In genomic region chr12:114605918-114606317, GRCh38 we compare ENCODE assay signal across 34 cellular contexts.
DNase-seq lines count a peak whose midpoint lies in the region; ATAC-seq, FAIRE-seq and TF ChIP-seq lines count a peak whose summit lies in the region.
"Had no signal": no experiment of that assay in that cellular context is flagged by ENCODE, and none has a peak within 500 bp of the region (broad histone marks: within the 10 kb centered on the region; RNA-seq: fewer than 3 reads in every experiment).

No MANE protein-coding gene starts in this region.

- H3K23ac ChIP-seq in H1 (ENCODE audit: insufficient read length) = no peak overlapping the region

- H2AK5ac ChIP-seq in H1 (ENCODE audit: low read depth, low read length) = no peak overlapping the region

- H3K9me3 ChIP-seq in HepG2 (ENCODE audit: low read length) (peaks cover 2% of the 10 kb centered on the region; the same call in 1 of the 2 replicates), right lobe of liver (no peaks in the 10 kb centered on the region), A549 (peaks cover under 1% of the 10 kb centered on the region; the same call in 1 of the 3 replicates), K562 (replicated peaks; ENCODE audit: control insufficient read depth, insufficient read depth, low read depth, low read length) (no peaks in the 10 kb centered on the region), H1 (ENCODE audit: insufficient read depth in 2 of 2, low read depth in 1 of 2, low read length in 1 of 2) (peaks cover 5 to 6% of the 10 kb centered on the region in 2 experiments; a peak in 2 of 4 replicates), sigmoid colon (no peaks in the 10 kb centered on the region)
- H3K9me3 ChIP-seq: BE2C had no signal

- no peak overlapping the region for H2BK120ac ChIP-seq in H1 (replicated peaks; ENCODE audit: low read depth, low read length)

- H3K4me3 ChIP-seq in HepG2 (replicated peaks in 1 of 3; ENCODE audit: insufficient read depth in 1 of 3, low read depth in 2 of 3, low read length in 3 of 3) = no peak overlapping the region
- H3K4me3 ChIP-seq in right lobe of liver = no peak overlapping the region
- no peak overlapping the region for H3K4me3 ChIP-seq in A549
- no peak overlapping the region for H3K4me3 ChIP-seq in K562
- H3K4me3 ChIP-seq in H1 (ENCODE audit: extremely low read depth in 1 of 4, insufficient read depth in 2 of 4, low read depth in 3 of 4, low read length in 4 of 4) = no peak overlapping the region
- no peak overlapping the region for H3K4me3 ChIP-seq in sigmoid colon
- H3K4me3 ChIP-seq: BLaER1; BLaER1 treated with 17β-estradiol and CSF1 and Interleukin-3, amounts not matched to agents 10 nM and 100 nM had no signal

- FAIRE-seq in HepG2 (lab: Jason Lieb, UNC) (no peak), A549 (lab: Jason Lieb, UNC) (no peak), K562 (lab: Jason Lieb, UNC) (no peak), H1 (lab: Jason Lieb, UNC) (no peak)
- FAIRE-seq: A204.1, D721Med had no signal

- no peaks in the 10 kb centered on the region for H3K27me3 ChIP-seq in HepG2 (ENCODE audit: control insufficient read depth in 1 of 2, insufficient read depth in 2 of 2, low read length in 2 of 2)
- no peaks in the 10 kb centered on the region for H3K27me3 ChIP-seq in right lobe of liver
- peaks cover 0 to 4% of the 10 kb centered on the region in 2 experiments; a peak in 1 of 5 replicates for H3K27me3 ChIP-seq in K562 (ENCODE audit: control insufficient read depth in 2 of 2, insufficient read depth in 2 of 2, low read length in 2 of 2)
- no peaks in the 10 kb centered on the region for H3K27me3 ChIP-seq in H1 (replicated peaks in 1 of 4; ENCODE audit: control insufficient read depth in 3 of 4, extremely low read depth in 1 of 4, insufficient read depth in 3 of 4, low read length in 3 of 4)
- no peaks in the 10 kb centered on the region for H3K27me3 ChIP-seq in sigmoid colon
- H3K27me3 ChIP-seq: BLaER1; BLaER1 treated with 17β-estradiol and CSF1 and Interleukin-3, amounts not matched to agents 10 nM and 100 nM had no signal

- H2BK15ac ChIP-seq in H1 (ENCODE audit: low read length) = no peak overlapping the region

- H3K9ac ChIP-seq in HepG2 (ENCODE audit: insufficient read depth, low read depth, low read length) (no peak overlapping the region), K562 (ENCODE audit: insufficient read depth in 1 of 2, low read depth in 2 of 2, low read length in 2 of 2) (no peak overlapping the region), H1 (replicated peaks in 1 of 4; ENCODE audit: extremely low read depth in 1 of 4, low read depth in 3 of 4, low read length in 3 of 4) (no peak overlapping the region)
- H3K9ac ChIP-seq: BLaER1; BLaER1 treated with 17β-estradiol and CSF1 and Interleukin-3, amounts not matched to agents 10 nM and 100 nM had no signal

- H2BK5ac ChIP-seq in H1 (ENCODE audit: low read depth, low read length) = no peak overlapping the region

- no peak for TF ChIP-seq RAD21 in HepG2 (CRISPR knock-in tag; IDR thresholded peaks at IDR 0.05)
- TF ChIP-seq RAD21 in A549 (conservative IDR thresholded peaks at IDR 0.05 in 1 of 2, IDR thresholded peaks at IDR 0.05 in 1 of 2) = no peak
- TF ChIP-seq RAD21 in K562 (CRISPR knock-in tag; conservative IDR thresholded peaks at IDR 0.05 in 1 of 2, IDR thresholded peaks at IDR 0.05 in 1 of 2) = no peak
- no peak for TF ChIP-seq RAD21 in H1 (IDR thresholded peaks at IDR 0.05 in 1 of 2, conservative IDR thresholded peaks at IDR 0.05 in 1 of 2; ENCODE audit: low read depth in 2 of 2, low read length in 2 of 2)

- H3K79me2 ChIP-seq in HepG2 (ENCODE audit: insufficient read depth, low read length) (no peaks in the 10 kb centered on the region), K562 (ENCODE audit: control insufficient read depth, insufficient read depth, low read length) (no peaks in the 10 kb centered on the region), H1 (ENCODE audit: control insufficient read depth in 1 of 2, insufficient read depth in 2 of 2, low read length in 2 of 2) (no peaks in the 10 kb centered on the region)

- H2BK12ac ChIP-seq in H1 (ENCODE audit: low read depth, low read length) = no peak overlapping the region

- H3K36me3 ChIP-seq in HepG2 (replicated peaks in 1 of 2; ENCODE audit: control insufficient read depth in 1 of 2, insufficient read depth in 2 of 2, low read length in 2 of 2) (no peaks in the 10 kb centered on the region), right lobe of liver (no peaks in the 10 kb centered on the region), K562 (ENCODE audit: control insufficient read depth, insufficient read depth, low read length) (no peaks in the 10 kb centered on the region), H1 (ENCODE audit: control insufficient read depth in 2 of 4, insufficient read depth in 4 of 4, low read length in 3 of 4) (no peaks in the 10 kb centered on the region), sigmoid colon (no peaks in the 10 kb centered on the region)
- H3K36me3 ChIP-seq: BE2C; BLaER1; BLaER1 treated with 17β-estradiol and CSF1 and Interleukin-3, amounts not matched to agents 10 nM and 100 nM had no signal

- BruUV-seq in HepG2 (replicated peaks; lab: Mats Ljungman, UMichigan) (no TSS peak), K562 (replicated peaks; lab: Mats Ljungman, UMichigan) (no TSS peak)

- TF ChIP-seq CTCF in HepG2 (CRISPR knock-in tag; IDR thresholded peaks at IDR 0.05) = no peak
- no peak for TF ChIP-seq CTCF in right lobe of liver (IDR thresholded peaks at IDR 0.05)
- no peak for TF ChIP-seq CTCF in A549 (IDR thresholded peaks at IDR 0.05)
- no peak for TF ChIP-seq CTCF in K562 (IDR thresholded peaks at IDR 0.05 in 2 of 3, conservative IDR thresholded peaks at IDR 0.05 in 1 of 3; ENCODE audit: insufficient read depth in 2 of 3, low read depth in 1 of 3, low read length in 3 of 3)
- no peak for TF ChIP-seq CTCF in H1 (IDR thresholded peaks at IDR 0.05; ENCODE audit: control extremely low read depth in 1 of 3, insufficient read depth in 1 of 3, low read depth in 1 of 3, low read length in 3 of 3)
- no peak for TF ChIP-seq CTCF in GM10248 (IDR thresholded peaks at IDR 0.05; ENCODE audit: control extremely low read depth, extremely low read depth, low read depth, missing control alignments)
- no peak for TF ChIP-seq CTCF in sigmoid colon (IDR thresholded peaks at IDR 0.05)

- TF ChIP-seq POLR2A in HepG2 (IDR thresholded peaks at IDR 0.05; ENCODE audit: insufficient read depth in 1 of 2, low read depth in 2 of 2, low read length in 2 of 2) (no peak), right lobe of liver (IDR thresholded peaks at IDR 0.05) (no peak), A549 (IDR thresholded peaks at IDR 0.05; ENCODE audit: low read length) (no peak), K562 (conservative IDR thresholded peaks at IDR 0.05) (no peak), H1 (IDR thresholded peaks at IDR 0.05; ENCODE audit: control extremely low read depth in 1 of 2, low read depth in 2 of 2, low read length in 2 of 2) (no peak), sigmoid colon (IDR thresholded peaks at IDR 0.05) (no peak)

- CTCF ChIA-PET in HepG2 (lab: Yijun Ruan, JAX; ENCODE audit: low intra/inter-chr PET ratio, low total read pairs) (no interaction called here), A549 (lab: Yijun Ruan, JAX) (interaction anchor here (1.0 kb wide), 1 partner anchor 1342 kb away, joined by 3 read pairs; no protein-coding TSS in a partner anchor), K562 (lab: Yijun Ruan, JAX; ENCODE audit: low intra/inter-chr PET ratio) (no interaction called here), H1 (lab: Charles Lee; ENCODE audit: partially characterized antibody) (interaction anchor here (0.8 to 1.2 kb wide), 2 partner anchors 16 to 97 kb away, joined by 3 to 4 read pairs; no protein-coding TSS in a partner anchor), GM10248 (lab: Yijun Ruan, JAX) (no interaction called here)

- H3K23me2 ChIP-seq in H1 (ENCODE audit: low read depth, low read length) = no peaks in the 10 kb centered on the region

- intact Hi-C loops in HepG2 (cut with micrococcal nuclease; ENCODE audit: unreplicated experiment) (no loop called here), right lobe of liver (cut with DNase I) (no loop called here), K562 (cut with micrococcal nuclease) (no loop called here), sigmoid colon (cut with DNase I) (no loop called here)

- H3K9me1 ChIP-seq in K562 (ENCODE audit: control insufficient read depth, insufficient read depth, low read length) = no peaks in the 10 kb centered on the region

- no peak overlapping the region for H3K27ac ChIP-seq in HepG2 (ENCODE audit: extremely low read length, insufficient read depth, low read length)
- H3K27ac ChIP-seq in right lobe of liver = no peak overlapping the region
- no peak overlapping the region for H3K27ac ChIP-seq in A549
- H3K27ac ChIP-seq in K562 (ENCODE audit: extremely low read depth, low read depth, low read length) = no peak overlapping the region
- H3K27ac ChIP-seq in H1 (ENCODE audit: low read depth, low read length) = no peak overlapping the region
- no peak overlapping the region for H3K27ac ChIP-seq in sigmoid colon
- H3K27ac ChIP-seq: 22Rv1; BLaER1; BLaER1 treated with 17β-estradiol and CSF1 and Interleukin-3, amounts not matched to agents 10 nM and 100 nM; C4-2B had no signal

- no peak overlapping the region for H3K56ac ChIP-seq in H1 (replicated peaks; ENCODE audit: insufficient read length, low read depth, low read length)

- 89% methylated on average over 3 of the region's 3 CpGs for WGBS in HepG2 (ENCODE audit: low lambda C conversion rate)
- 87% methylated on average over 3 of the region's 3 CpGs for WGBS in right lobe of liver (ENCODE audit: insufficient coverage, low coverage, low lambda C conversion rate, missing lambda C conversion rate)
- WGBS in A549 (ENCODE audit: missing lambda C conversion rate) = 63% methylated on average over 3 of the region's 3 CpGs
- WGBS in K562 (ENCODE audit: insufficient coverage, low coverage, missing lambda C conversion rate) = 0% methylated on average over 3 of the region's 3 CpGs
- 88% methylated on average over 3 of the region's 3 CpGs; no CpG with 5 or more reads in 1 of the 2 experiments for WGBS in H1 (ENCODE audit: extremely low coverage in 1 of 2, insufficient coverage in 1 of 2, insufficient read length in 1 of 2, insufficient replicate concordance in 2 of 2, low coverage in 1 of 2, low lambda C conversion rate in 2 of 2, missing lambda C conversion rate in 1 of 2), 2 experiments
- 91 to 93% methylated on average over 3 of the region's 3 CpGs for WGBS in sigmoid colon, 2 donors

- H3K4me1 ChIP-seq in HepG2 (ENCODE audit: insufficient read depth, low read length) (peaks cover 47% of the 10 kb centered on the region), right lobe of liver (no peaks in the 10 kb centered on the region), A549 (peaks cover 4% of the 10 kb centered on the region), K562 (replicated peaks in 1 of 2; ENCODE audit: control insufficient read depth in 2 of 2, insufficient read depth in 2 of 2, low read length in 2 of 2) (no peaks in the 10 kb centered on the region), H1 (replicated peaks in 1 of 4; ENCODE audit: control insufficient read depth in 3 of 4, insufficient read depth in 4 of 4, low read length in 3 of 4) (no peaks in the 10 kb centered on the region), sigmoid colon (no peaks in the 10 kb centered on the region)
- H3K4me1 ChIP-seq: BE2C; BLaER1; BLaER1 treated with 17β-estradiol and CSF1 and Interleukin-3, amounts not matched to agents 10 nM and 100 nM had no signal

- H3K4me2 ChIP-seq in HepG2 (ENCODE audit: low read depth, low read length) (no peak overlapping the region), A549 (no peak overlapping the region), K562 (ENCODE audit: insufficient read depth, low read length) (no peak overlapping the region), H1 (ENCODE audit: insufficient read depth in 1 of 2, low read depth in 2 of 2, low read length in 2 of 2) (no peak overlapping the region)
- H3K4me2 ChIP-seq: BLaER1; BLaER1 treated with 17β-estradiol and CSF1 and Interleukin-3, amounts not matched to agents 10 nM and 100 nM had no signal

- H3K14ac ChIP-seq in H1 (ENCODE audit: insufficient read length) = no peak overlapping the region

- no peak overlapping the region for H3K4ac ChIP-seq in H1 (replicated peaks; ENCODE audit: insufficient read length, low read depth, low read length)

- no peak overlapping the region for H2BK20ac ChIP-seq in H1 (ENCODE audit: low read length)

- TF ChIP-seq EP300 in HepG2 (IDR thresholded peaks at IDR 0.05; ENCODE audit: low read depth in 2 of 2, low read length in 2 of 2) (no peak), HepG2 (CRISPR knock-in tag; IDR thresholded peaks at IDR 0.05; ENCODE audit: borderline replicate concordance) (no peak), A549 (IDR thresholded peaks at IDR 0.05) (no peak), K562 (IDR thresholded peaks at IDR 0.05; ENCODE audit: low read length) (no peak), H1 (IDR thresholded peaks at IDR 0.05; ENCODE audit: borderline replicate concordance in 1 of 2, low read depth in 2 of 2, low read length in 2 of 2) (no peak), sigmoid colon (IDR thresholded peaks at IDR 0.05) (no peak)

- no peak for ATAC-seq in HepG2
- ATAC-seq in right lobe of liver = no peak
- no peak for ATAC-seq in A549
- ATAC-seq in K562 = no peak
- ATAC-seq in HG02610 (IDR thresholded peaks at IDR 0.05; ENCODE audit: unreplicated experiment) = no peak
- ATAC-seq: CD8-positive, alpha-beta T cell had no signal

- no peaks in the 10 kb centered on the region for H3K79me1 ChIP-seq in H1 (ENCODE audit: low read depth, low read length)

- H4K8ac ChIP-seq in H1 (ENCODE audit: extremely low read depth, insufficient read depth, low read length) = no peak overlapping the region

- H4K20me1 ChIP-seq in HepG2 (ENCODE audit: insufficient read depth, low read length) (no peaks in the 10 kb centered on the region), K562 (replicated peaks; ENCODE audit: control insufficient read depth, insufficient read depth, low read length) (no peaks in the 10 kb centered on the region), H1 (replicated peaks in 1 of 2; ENCODE audit: control insufficient read depth in 1 of 2, insufficient read depth in 2 of 2, low read length in 2 of 2) (no peaks in the 10 kb centered on the region)
- H4K20me1 ChIP-seq: BLaER1; BLaER1 treated with 17β-estradiol and CSF1 and Interleukin-3, amounts not matched to agents 10 nM and 100 nM had no signal

- POLR2A ChIA-PET in HepG2 (lab: Yijun Ruan, JAX) = no interaction called here
- POLR2A ChIA-PET in A549 (lab: Yijun Ruan, JAX) = no interaction called here
- POLR2A ChIA-PET in K562 (lab: Yijun Ruan, JAX) = no interaction called here
- POLR2A ChIA-PET in H1 (lab: Charles Lee; ENCODE audit: partially characterized antibody) = interaction anchor here (0.6 kb wide), 1 partner anchor 26 kb away, joined by 5 read pairs; no protein-coding TSS in a partner anchor
- POLR2A ChIA-PET in GM10248 (lab: Yijun Ruan, JAX) = no interaction called here

- no peak overlapping the region for H2AFZ ChIP-seq in HepG2 (ENCODE audit: low read length)
- no peak overlapping the region for H2AFZ ChIP-seq in K562 (ENCODE audit: low read depth, low read length)
- no peak overlapping the region for H2AFZ ChIP-seq in H1 (ENCODE audit: low read length)

- in situ Hi-C loops in HepG2 (cut with HindIII; ENCODE audit: extremely low pct_ligation_motif_present, low pct_unique_long_range_greater_than_20kb) = no loop called here
- in situ Hi-C loops in K562 (cut with MboI) = no loop called here

- H4K91ac ChIP-seq in H1 (replicated peaks; ENCODE audit: insufficient read length, low read length) = no peak overlapping the region

- H3K18ac ChIP-seq in H1 (ENCODE audit: extremely low read depth, low read length) = no peak overlapping the region

- no peak for DNase-seq in HepG2 (ENCODE audit: low spot score)
- no peak for DNase-seq in right lobe of liver
- DNase-seq in A549 (ENCODE audit: low read depth in 1 of 2, low spot score in 1 of 2) = no peak
- DNase-seq in K562 (ENCODE audit: extremely low read depth in 1 of 4, low spot score in 3 of 4) = no peak
- no peak for DNase-seq in H1 (ENCODE audit: low read depth in 1 of 2, low spot score in 2 of 2)
- DNase-seq in GM10248 (ENCODE audit: extremely low spot score) = no peak
- no peak for DNase-seq in sigmoid colon
- DNase-seq: 8988T; ACHN; AML-193; BE2C; C1 segment of cervical spinal cord; Caco-2; Calu3; CD4-positive, alpha-beta memory T cell; CD4-positive, alpha-beta T cell; CD4-positive, CD25-positive, alpha-beta regulatory T cell; CD8-positive, alpha-beta memory T cell; CD8-positive, alpha-beta T cell; COR-L47; DMS 273 treated with DMSO at 0.1 percent for 48 hours; DMS153; DMS53; DMS79; DMS79 treated with DMSO at 0.1 percent for 48 hours; DND-41; EL had no signal

- no peak overlapping the region for H4K5ac ChIP-seq in H1 (ENCODE audit: insufficient read length, low read depth, low read length)

Comparison
In these comparisons a context has a peak if more than half of its experiments do, and no peak if none do; other contexts are left out.
1. CTCF ChIA-PET loops: an anchor here in A549 (1.0 kb wide) and H1 (0.8 to 1.2 kb wide); none called in HepG2, K562 and GM10248.
2. Of the 241 proteins assayed by ChIP-seq in both HepG2 and K562: peak only in HepG2: none; only in K562: ADNP, KDM1A and ZFP36; in both: none; in neither: 238.